In genomic region chr11:18692941-18693760, GRCh38 we compare ENCODE assay signal across 21 cellular contexts. TPM values are rescaled to one million over a fixed set of nuclear protein-coding genes. Genes with fewer than 3 reads are reported as not detected.
"Had no signal": no experiment of that assay in that cellular context is flagged by ENCODE, and none has a peak within 500 bp of the region (broad histone marks: within the 10 kb centered on the region; RNA-seq: fewer than 3 reads in every experiment).

No MANE protein-coding gene starts in this region.

- DNase-seq: activated CD4-positive, alpha-beta T cell treated with anti-CD3 and anti-CD28 coated beads, Interleukin-2, amount 50 U/mL, for 4 hours; activated gamma-delta T cell treated with Interleukin-2 at 50 U/mL for 16 hours; effector CD8-positive, alpha-beta T cell; heart right ventricle; immature natural killer cell; nephron progenitor cell; nucleus accumbens; posterior cingulate gyrus; retina; stimulated activated CD4-positive, alpha-beta T cell treated with anti-CD3 and anti-CD28 coated beads, Interleukin-12 subunit alpha, Interleukin-12 subunit beta, amount 100 ng/mL, for 4 hours; stimulated activated CD4-positive, alpha-beta T cell treated with anti-CD3 and anti-CD28 coated beads, Interleukin-1b, Interleukin-23, amount 100 ng/mL, for 48 hours; stimulated activated CD8-positive, alpha-beta memory T cell treated with anti-CD3 and anti-CD28 coated beads, Interleukin-4, amount 100 ng/mL, for 48 hours; stimulated activated naive CD4-positive, alpha-beta T cell treated with Interleukin-2 at 50 U/mL for 16 hours; T1000; thyroid gland had no signal

- H3K4me3 Mint-ChIP-seq: activated naive CD8-positive, alpha-beta T cell; dendritic cell treated with granulocyte-macrophage colony-stimulating factor and Interleukin-4, amounts not matched to agents 40 ng/mL and 50 ng/mL, for 4 days; immature natural killer cell; mesothelial cell of epicardium; nephron progenitor cell had no signal

- H3K36me3 ChIP-seq: esophagus muscularis mucosa, heart right ventricle, thyroid gland had no signal

- H3K36me3 Mint-ChIP-seq: activated naive CD8-positive, alpha-beta T cell; immature natural killer cell; mesothelial cell of epicardium had no signal

- H3K9me3 Mint-ChIP-seq: dendritic cell treated with granulocyte-macrophage colony-stimulating factor and Interleukin-4, amounts not matched to agents 40 ng/mL and 50 ng/mL, for 4 days; immature natural killer cell; mesothelial cell of epicardium; nephron progenitor cell had no signal

- H3K4me3 ChIP-seq: esophagus muscularis mucosa, heart right ventricle, lung, thyroid gland had no signal

- H3K4me1 ChIP-seq: thyroid gland had no signal

- H3K27me3 Mint-ChIP-seq: activated naive CD8-positive, alpha-beta T cell had no signal

- ATAC-seq: heart right ventricle had no signal

- H3K27ac ChIP-seq: esophagus muscularis mucosa, heart right ventricle, thyroid gland had no signal

- H3K9me3 ChIP-seq: esophagus muscularis mucosa, heart right ventricle, thyroid gland had no signal

- H3K27me3 ChIP-seq: esophagus muscularis mucosa, heart right ventricle, thyroid gland had no signal

RNA-seq across cellular contexts. Expression of gene IGSF22, which starts 32.8 kb away (rescaled TPM):
- total RNA-seq: subcutaneous adipose tissue had no signal
